In the genomic region with DNA sequence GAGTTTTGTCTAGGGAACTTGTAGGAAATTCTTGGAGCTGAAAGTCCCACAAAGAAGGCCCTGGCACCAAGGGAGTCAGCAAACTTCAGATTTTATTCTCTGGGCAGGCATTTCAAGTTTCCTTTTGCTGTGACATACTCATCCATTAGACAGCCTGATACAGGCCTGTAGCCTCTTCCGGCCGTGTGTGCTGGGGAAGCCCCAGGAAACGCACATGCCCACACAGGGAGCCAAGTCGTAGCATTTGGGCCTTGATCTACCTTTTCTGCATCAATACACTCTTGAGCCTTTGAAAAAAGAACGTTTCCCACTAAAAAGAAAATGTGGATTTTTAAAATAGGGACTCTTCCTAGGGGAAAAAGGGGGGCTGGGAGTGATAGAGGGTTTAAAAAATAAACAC, we compare ENCODE assay signal across 7 cellular contexts.
DNase-seq lines count a peak whose midpoint lies in the region; ATAC-seq lines count a peak whose summit lies in the region.

No MANE protein-coding gene starts in this region.

- peaks cover 79% of the 10 kb centered on the region for H3K4me1 Mint-ChIP-seq in stimulated activated naive CD8-positive, alpha-beta T cell treated with anti-CD3 and anti-CD28 coated beads, Interleukin-15, Interleukin-2, amounts not matched to agents 100 ng/mL and 50 ng/mL, for 24 hours (ENCODE audit: low read depth)

- DNase-seq in activated effector memory CD4-positive, alpha-beta T cell treated with anti-CD3 and anti-CD28 coated beads, Interleukin-2, amount 50 U/mL, for 16 hours, result peak; percentile 90
- DNase-seq in NCI-H2107 (lab: John Stamatoyannopoulos, UW) (no peak), HUDEP-2 (lab: John Stamatoyannopoulos, UW; ENCODE audit: unreplicated experiment in 76 of 76) (no peak), NCI-H146 (lab: John Stamatoyannopoulos, UW) (no peak)

- peak; percentile 84 for ATAC-seq in GM21381 (IDR thresholded peaks at IDR 0.05; ENCODE audit: unreplicated experiment)
- peak; percentile 87 for ATAC-seq in HG03460 (IDR thresholded peaks at IDR 0.05; ENCODE audit: unreplicated experiment)

- no peaks in the 10 kb centered on the region for H3K27me3 Mint-ChIP-seq in stimulated activated naive CD8-positive, alpha-beta T cell treated with anti-CD3 and anti-CD28 coated beads, Interleukin-15, Interleukin-2, amounts not matched to agents 100 ng/mL and 50 ng/mL, for 24 hours

- H3K9me3 Mint-ChIP-seq in stimulated activated naive CD8-positive, alpha-beta T cell treated with anti-CD3 and anti-CD28 coated beads, Interleukin-15, Interleukin-2, amounts not matched to agents 100 ng/mL and 50 ng/mL, for 24 hours, result no peaks in the 10 kb centered on the region

- H3K27ac Mint-ChIP-seq in stimulated activated naive CD8-positive, alpha-beta T cell treated with anti-CD3 and anti-CD28 coated beads, Interleukin-15, Interleukin-2, amounts not matched to agents 100 ng/mL and 50 ng/mL, for 24 hours, result peak overlapping the region; percentile 96

- peak overlapping the region; percentile 69 for H3K4me3 Mint-ChIP-seq in stimulated activated naive CD8-positive, alpha-beta T cell treated with anti-CD3 and anti-CD28 coated beads, Interleukin-15, Interleukin-2, amounts not matched to agents 100 ng/mL and 50 ng/mL, for 24 hours

- H3K36me3 Mint-ChIP-seq in stimulated activated naive CD8-positive, alpha-beta T cell treated with anti-CD3 and anti-CD28 coated beads, Interleukin-15, Interleukin-2, amounts not matched to agents 100 ng/mL and 50 ng/mL, for 24 hours (ENCODE audit: low read depth), result peaks cover 47% of the 10 kb centered on the region
